Comparison of ENCODE assay signal across 16 cellular contexts in genomic region chr11:83174008-83174407, GRCh38. TPM values are rescaled to one million over a fixed set of nuclear protein-coding genes. Genes with fewer than 3 reads are reported as not detected.
DNase-seq lines count a peak whose midpoint lies in the region; ATAC-seq and TF ChIP-seq lines count a peak whose summit lies in the region.
"Had no signal": no experiment of that assay in that cellular context is flagged by ENCODE, and none has a peak within 500 bp of the region (broad histone marks: within the 10 kb centered on the region; RNA-seq: fewer than 3 reads in every experiment).

No MANE protein-coding gene starts in this region.

- H3K4me3 Mint-ChIP-seq in natural killer cell, result no peak overlapping the region
- H3K4me3 Mint-ChIP-seq: activated T-helper 1 cell treated with anti-CD3 and anti-CD28 coated beads, Interleukin-12 subunit alpha, Interleukin-12 subunit beta, Interleukin-2, Interleukin-4 antibody, amounts not matched to agents 30 ng/mL and 10 ng/mL and 1 ng/mL, durations not matched to agents 14 hours and 24 hours and 36 hours; H9; T-helper 1 cell treated with Interleukin-12 subunit alpha and Interleukin-12 subunit beta and Interleukin-4 antibody, amounts not matched to agents 30 μg/mL and 1 μg/mL, for 36 hours had no signal

- H3K9me3 Mint-ChIP-seq in natural killer cell, result no peaks in the 10 kb centered on the region
- H3K9me3 Mint-ChIP-seq: activated T-helper 1 cell treated with anti-CD3 and anti-CD28 coated beads, Interleukin-12 subunit alpha, Interleukin-12 subunit beta, Interleukin-2, Interleukin-4 antibody, amounts not matched to agents 30 ng/mL and 10 ng/mL and 1 ng/mL, durations not matched to agents 14 hours and 24 hours and 36 hours; H9; T-helper 1 cell treated with Interleukin-12 subunit alpha and Interleukin-12 subunit beta and Interleukin-4 antibody, amounts not matched to agents 30 μg/mL and 1 μg/mL, for 36 hours had no signal

- H3K36me3 ChIP-seq in colonic mucosa, result peaks cover 20% of the 10 kb centered on the region

- H3K27me3 Mint-ChIP-seq in natural killer cell (ENCODE audit: low read depth in 2 of 2), result no peaks in the 10 kb centered on the region

- no peaks in the 10 kb centered on the region for H3K9me3 ChIP-seq in colonic mucosa

- ATAC-seq in GM18498 (IDR thresholded peaks at IDR 0.05; ENCODE audit: unreplicated experiment) (peak; percentile 52), GM21529 (IDR thresholded peaks at IDR 0.05; ENCODE audit: unreplicated experiment) (peak; percentile 57), natural killer cell (peak in 2 of 3 donors; percentile 17 to 21), HG03354 (IDR thresholded peaks at IDR 0.05; ENCODE audit: poor library complexity, severe bottlenecking, unreplicated experiment) (no peak)

- peaks cover 16% of the 10 kb centered on the region for H3K4me1 ChIP-seq in colonic mucosa

- no peaks in the 10 kb centered on the region for H3K27me3 ChIP-seq in colonic mucosa

- DNase-seq in MV-4-11 (lab: John Stamatoyannopoulos, UW), result peak; percentile 45
- no peak for DNase-seq in natural killer cell
- no peak for DNase-seq in activated effector memory CD4-positive, alpha-beta T cell treated with anti-CD3 and anti-CD28 coated beads, Interleukin-2, amount 50 U/mL, for 16 hours
- DNase-seq in colonic mucosa, result no peak
- DNase-seq: cerebellar nuclear complex; DMS79; H9; kidney; NCI-H1694; NK-92 treated with Interleukin-12 subunit alpha and Interleukin-12 subunit beta, amount 100 ng/mL, for 24 hours; stimulated activated CD4-positive, alpha-beta T cell treated with anti-CD3 and anti-CD28 coated beads, Interleukin-4, amount 100 ng/mL, for 4 hours had no signal

- intact Hi-C loops in natural killer cell (cut with micrococcal nuclease) (no loop called here), colonic mucosa (cut with DNase I) (no loop called here)

- H3K9ac ChIP-seq in colonic mucosa (ENCODE audit: low read depth in 2 of 2, low read length in 2 of 2), result no peak overlapping the region

- no peak overlapping the region for H3K27ac ChIP-seq in colonic mucosa

- no peak overlapping the region for H3K4me3 ChIP-seq in colonic mucosa

- H3K27ac Mint-ChIP-seq in natural killer cell, result peak overlapping the region; percentile 45 to 79
- H3K27ac Mint-ChIP-seq: H9; T-helper 1 cell treated with Interleukin-12 subunit alpha and Interleukin-12 subunit beta and Interleukin-4 antibody, amounts not matched to agents 30 μg/mL and 1 μg/mL, for 36 hours had no signal

- H3K36me3 Mint-ChIP-seq in natural killer cell, result peaks cover 10% of the 10 kb centered on the region

- H3K4me1 Mint-ChIP-seq in natural killer cell, result peaks cover 50 to 57% of the 10 kb centered on the region in 2 donors

- TF ChIP-seq CTCF in natural killer cell (IDR thresholded peaks at IDR 0.05), result no peak
- TF ChIP-seq CTCF in colonic mucosa (IDR thresholded peaks at IDR 0.05), result no peak

RNA-seq across cellular contexts. Expression of gene PCF11, which starts 17.1 kb away (rescaled TPM):
- total RNA-seq in natural killer cell, result 100 to 1,000 TPM; 161 to 190 (median 161) TPM
- 10 to 100 TPM; 39.2 to 46.0 TPM for total RNA-seq in colonic mucosa

RNA-seq across cellular contexts. Expression of gene ANKRD42, which starts 19.5 kb away (rescaled TPM):
- total RNA-seq in natural killer cell (10 to 100 TPM; 10.4 to 13.3 (median 11.6) TPM), colonic mucosa (1 to 10 TPM; 8.0 to 8.2 TPM)
